In the genomic region with DNA sequence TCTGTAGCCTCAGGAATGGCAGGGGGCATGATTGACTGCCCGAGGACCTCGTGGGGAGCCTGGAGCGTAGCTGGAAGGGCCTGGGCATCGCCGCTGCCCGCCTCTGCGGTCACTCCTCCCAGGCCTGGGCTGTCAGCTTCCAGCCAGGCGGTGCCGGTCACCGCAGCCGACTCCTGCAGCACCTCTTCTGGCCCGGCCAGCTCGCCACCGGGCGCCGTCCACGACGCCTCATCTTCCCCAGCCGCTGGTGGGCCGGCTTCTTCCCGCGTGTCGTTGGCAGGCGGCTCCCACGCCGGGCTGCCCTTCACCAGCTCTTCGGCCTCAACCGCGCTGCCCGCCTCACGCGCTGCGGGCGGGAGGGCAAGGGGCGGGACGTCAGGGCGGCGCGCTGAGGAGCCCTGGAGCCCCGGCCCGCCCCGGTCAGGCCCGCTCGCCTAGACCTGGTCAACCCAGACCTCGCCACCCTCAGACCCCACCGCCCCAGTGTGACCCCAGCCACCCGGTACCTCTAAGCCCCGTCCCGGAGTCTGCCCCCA, we compare ENCODE assay signal across 1 cellular context.
TF ChIP-seq lines count a peak whose summit lies in the region.

No MANE protein-coding gene starts in this region.

TF ChIP-seq in HepG2, 621 proteins besides CTCF, POLR2A, EP300 and RAD21 (continued from another document and continues in another):
- TF ChIP-seq, protein P1, sequence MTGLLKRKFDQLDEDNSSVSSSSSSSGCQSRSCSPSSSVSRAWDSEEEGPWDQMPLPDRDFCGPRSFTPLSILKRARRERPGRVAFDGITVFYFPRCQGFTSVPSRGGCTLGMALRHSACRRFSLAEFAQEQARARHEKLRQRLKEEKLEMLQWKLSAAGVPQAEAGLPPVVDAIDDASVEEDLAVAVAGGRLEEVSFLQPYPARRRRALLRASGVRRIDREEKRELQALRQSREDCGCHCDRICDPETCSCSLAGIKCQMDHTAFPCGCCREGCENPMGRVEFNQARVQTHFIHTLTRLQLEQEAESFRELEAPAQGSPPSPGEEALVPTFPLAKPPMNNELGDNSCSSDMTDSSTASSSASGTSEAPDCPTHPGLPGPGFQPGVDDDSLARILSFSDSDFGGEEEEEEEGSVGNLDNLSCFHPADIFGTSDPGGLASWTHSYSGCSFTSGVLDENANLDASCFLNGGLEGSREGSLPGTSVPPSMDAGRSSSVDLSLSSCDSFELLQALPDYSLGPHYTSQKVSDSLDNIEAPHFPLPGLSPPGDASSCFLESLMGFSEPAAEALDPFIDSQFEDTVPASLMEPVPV (CRISPR knock-in tag; IDR thresholded peaks at IDR 0.05), result no peak
- TF ChIP-seq, protein P2, sequence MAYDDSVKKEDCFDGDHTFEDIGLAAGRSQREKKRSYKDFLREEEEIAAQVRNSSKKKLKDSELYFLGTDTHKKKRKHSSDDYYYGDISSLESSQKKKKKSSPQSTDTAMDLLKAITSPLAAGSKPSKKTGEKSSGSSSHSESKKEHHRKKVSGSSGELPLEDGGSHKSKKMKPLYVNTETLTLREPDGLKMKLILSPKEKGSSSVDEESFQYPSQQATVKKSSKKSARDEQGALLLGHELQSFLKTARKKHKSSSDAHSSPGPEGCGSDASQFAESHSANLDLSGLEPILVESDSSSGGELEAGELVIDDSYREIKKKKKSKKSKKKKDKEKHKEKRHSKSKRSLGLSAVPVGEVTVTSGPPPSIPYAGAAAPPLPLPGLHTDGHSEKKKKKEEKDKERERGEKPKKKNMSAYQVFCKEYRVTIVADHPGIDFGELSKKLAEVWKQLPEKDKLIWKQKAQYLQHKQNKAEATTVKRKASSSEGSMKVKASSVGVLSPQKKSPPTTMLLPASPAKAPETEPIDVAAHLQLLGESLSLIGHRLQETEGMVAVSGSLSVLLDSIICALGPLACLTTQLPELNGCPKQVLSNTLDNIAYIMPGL (CRISPR knock-in tag; IDR thresholded peaks at IDR 0.05; ENCODE audit: borderline replicate concordance in 1 of 2, low read depth in 1 of 2), result no peak
- no peak for TF ChIP-seq ZNF468 (CRISPR knock-in tag; IDR thresholded peaks at IDR 0.05)
- TF ChIP-seq, protein P3, sequence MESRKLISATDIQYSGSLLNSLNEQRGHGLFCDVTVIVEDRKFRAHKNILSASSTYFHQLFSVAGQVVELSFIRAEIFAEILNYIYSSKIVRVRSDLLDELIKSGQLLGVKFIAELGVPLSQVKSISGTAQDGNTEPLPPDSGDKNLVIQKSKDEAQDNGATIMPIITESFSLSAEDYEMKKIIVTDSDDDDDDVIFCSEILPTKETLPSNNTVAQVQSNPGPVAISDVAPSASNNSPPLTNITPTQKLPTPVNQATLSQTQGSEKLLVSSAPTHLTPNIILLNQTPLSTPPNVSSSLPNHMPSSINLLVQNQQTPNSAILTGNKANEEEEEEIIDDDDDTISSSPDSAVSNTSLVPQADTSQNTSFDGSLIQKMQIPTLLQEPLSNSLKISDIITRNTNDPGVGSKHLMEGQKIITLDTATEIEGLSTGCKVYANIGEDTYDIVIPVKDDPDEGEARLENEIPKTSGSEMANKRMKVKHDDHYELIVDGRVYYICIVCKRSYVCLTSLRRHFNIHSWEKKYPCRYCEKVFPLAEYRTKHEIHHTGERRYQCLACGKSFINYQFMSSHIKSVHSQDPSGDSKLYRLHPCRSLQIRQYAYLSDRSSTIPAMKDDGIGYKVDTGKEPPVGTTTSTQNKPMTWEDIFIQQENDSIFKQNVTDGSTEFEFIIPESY (CRISPR knock-in tag; IDR thresholded peaks at IDR 0.05), result no peak
- no peak for TF ChIP-seq TBP (CRISPR knock-in tag; IDR thresholded peaks at IDR 0.05)
- TF ChIP-seq ZBTB3 (CRISPR knock-in tag; IDR thresholded peaks at IDR 0.05; ENCODE audit: borderline replicate concordance, low read depth), result no peak
- no peak for TF ChIP-seq ARNT2 (CRISPR knock-in tag; IDR thresholded peaks at IDR 0.05; ENCODE audit: low read depth)
- no peak for TF ChIP-seq ZNF292 (CRISPR knock-in tag; IDR thresholded peaks at IDR 0.05; ENCODE audit: borderline replicate concordance, low read depth)
- TF ChIP-seq CEBPG (CRISPR knock-in tag; IDR thresholded peaks at IDR 0.05), result no peak
- TF ChIP-seq, protein P4, sequence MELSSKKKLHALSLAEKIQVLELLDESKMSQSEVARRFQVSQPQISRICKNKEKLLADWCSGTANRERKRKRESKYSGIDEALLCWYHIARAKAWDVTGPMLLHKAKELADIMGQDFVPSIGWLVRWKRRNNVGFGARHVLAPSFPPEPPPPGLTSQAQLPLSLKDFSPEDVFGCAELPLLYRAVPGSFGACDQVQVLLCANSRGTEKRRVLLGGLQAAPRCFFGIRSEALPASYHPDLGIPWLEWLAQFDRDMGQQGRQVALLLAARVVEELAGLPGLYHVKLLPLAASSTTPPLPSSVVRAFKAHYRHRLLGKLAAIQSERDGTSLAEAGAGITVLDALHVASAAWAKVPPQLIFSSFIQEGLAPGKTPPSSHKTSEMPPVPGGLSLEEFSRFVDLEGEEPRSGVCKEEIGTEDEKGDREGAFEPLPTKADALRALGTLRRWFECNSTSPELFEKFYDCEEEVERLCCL (CRISPR knock-in tag; IDR thresholded peaks at IDR 0.05; ENCODE audit: borderline replicate concordance), result no peak
- TF ChIP-seq ZNF660 (CRISPR knock-in tag; IDR thresholded peaks at IDR 0.05; ENCODE audit: borderline replicate concordance, low read depth), result no peak
- TF ChIP-seq, protein P5, sequence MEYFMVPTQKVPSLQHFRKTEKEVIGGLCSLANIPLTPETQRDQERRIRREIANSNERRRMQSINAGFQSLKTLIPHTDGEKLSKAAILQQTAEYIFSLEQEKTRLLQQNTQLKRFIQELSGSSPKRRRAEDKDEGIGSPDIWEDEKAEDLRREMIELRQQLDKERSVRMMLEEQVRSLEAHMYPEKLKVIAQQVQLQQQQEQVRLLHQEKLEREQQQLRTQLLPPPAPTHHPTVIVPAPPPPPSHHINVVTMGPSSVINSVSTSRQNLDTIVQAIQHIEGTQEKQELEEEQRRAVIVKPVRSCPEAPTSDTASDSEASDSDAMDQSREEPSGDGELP (IDR thresholded peaks at IDR 0.05; ENCODE audit: borderline replicate concordance, low read depth), result no peak
- TF ChIP-seq, protein P6, sequence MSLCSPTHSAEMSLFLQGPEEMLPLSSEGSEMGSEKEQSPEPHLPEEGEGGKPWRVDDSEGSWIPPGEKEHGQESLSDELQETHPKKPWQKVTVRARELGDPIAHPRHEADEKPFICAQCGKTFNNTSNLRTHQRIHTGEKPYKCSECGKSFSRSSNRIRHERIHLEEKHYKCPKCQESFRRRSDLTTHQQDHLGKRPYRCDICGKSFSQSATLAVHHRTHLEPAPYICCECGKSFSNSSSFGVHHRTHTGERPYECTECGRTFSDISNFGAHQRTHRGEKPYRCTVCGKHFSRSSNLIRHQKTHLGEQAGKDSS (CRISPR knock-in tag; IDR thresholded peaks at IDR 0.05; ENCODE audit: borderline replicate concordance, low read depth), result no peak
- TF ChIP-seq BHLHE40 (IDR thresholded peaks at IDR 0.05; ENCODE audit: low read length), result no peak
- TF ChIP-seq ZBTB20 (CRISPR knock-in tag; IDR thresholded peaks at IDR 0.05; ENCODE audit: borderline replicate concordance, low read depth), result no peak
- no peak for TF ChIP-seq SALL2 (CRISPR knock-in tag; IDR thresholded peaks at IDR 0.05)
- TF ChIP-seq, protein P7, sequence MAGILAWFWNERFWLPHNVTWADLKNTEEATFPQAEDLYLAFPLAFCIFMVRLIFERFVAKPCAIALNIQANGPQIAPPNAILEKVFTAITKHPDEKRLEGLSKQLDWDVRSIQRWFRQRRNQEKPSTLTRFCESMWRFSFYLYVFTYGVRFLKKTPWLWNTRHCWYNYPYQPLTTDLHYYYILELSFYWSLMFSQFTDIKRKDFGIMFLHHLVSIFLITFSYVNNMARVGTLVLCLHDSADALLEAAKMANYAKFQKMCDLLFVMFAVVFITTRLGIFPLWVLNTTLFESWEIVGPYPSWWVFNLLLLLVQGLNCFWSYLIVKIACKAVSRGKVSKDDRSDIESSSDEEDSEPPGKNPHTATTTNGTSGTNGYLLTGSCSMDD (CRISPR knock-in tag; IDR thresholded peaks at IDR 0.05), result no peak
- no peak for TF ChIP-seq AGO2 (optimal IDR thresholded peaks at IDR 0.05; ENCODE audit: low read depth, low read length)
- TF ChIP-seq ZNF777 (CRISPR knock-in tag; IDR thresholded peaks at IDR 0.05), result peak; percentile 79; the same call in 1 of the 2 replicates
- TF ChIP-seq CCDC6 (CRISPR knock-in tag; IDR thresholded peaks at IDR 0.05), result no peak; the same call in 1 of the 2 replicates
- TF ChIP-seq, protein P8, sequence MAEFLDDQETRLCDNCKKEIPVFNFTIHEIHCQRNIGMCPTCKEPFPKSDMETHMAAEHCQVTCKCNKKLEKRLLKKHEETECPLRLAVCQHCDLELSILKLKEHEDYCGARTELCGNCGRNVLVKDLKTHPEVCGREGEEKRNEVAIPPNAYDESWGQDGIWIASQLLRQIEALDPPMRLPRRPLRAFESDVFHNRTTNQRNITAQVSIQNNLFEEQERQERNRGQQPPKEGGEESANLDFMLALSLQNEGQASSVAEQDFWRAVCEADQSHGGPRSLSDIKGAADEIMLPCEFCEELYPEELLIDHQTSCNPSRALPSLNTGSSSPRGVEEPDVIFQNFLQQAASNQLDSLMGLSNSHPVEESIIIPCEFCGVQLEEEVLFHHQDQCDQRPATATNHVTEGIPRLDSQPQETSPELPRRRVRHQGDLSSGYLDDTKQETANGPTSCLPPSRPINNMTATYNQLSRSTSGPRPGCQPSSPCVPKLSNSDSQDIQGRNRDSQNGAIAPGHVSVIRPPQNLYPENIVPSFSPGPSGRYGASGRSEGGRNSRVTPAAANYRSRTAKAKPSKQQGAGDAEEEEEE (CRISPR knock-in tag; IDR thresholded peaks at IDR 0.05; ENCODE audit: borderline replicate concordance), result no peak
- no peak for TF ChIP-seq KLF6 (CRISPR knock-in tag; IDR thresholded peaks at IDR 0.05)
- TF ChIP-seq HNF4A (CRISPR knock-in tag; IDR thresholded peaks at IDR 0.05), result no peak
- TF ChIP-seq ZNF205 (CRISPR knock-in tag; IDR thresholded peaks at IDR 0.05), result no peak
- TF ChIP-seq RXRB (CRISPR knock-in tag; IDR thresholded peaks at IDR 0.05; ENCODE audit: borderline replicate concordance), result no peak
- TF ChIP-seq, protein P9, sequence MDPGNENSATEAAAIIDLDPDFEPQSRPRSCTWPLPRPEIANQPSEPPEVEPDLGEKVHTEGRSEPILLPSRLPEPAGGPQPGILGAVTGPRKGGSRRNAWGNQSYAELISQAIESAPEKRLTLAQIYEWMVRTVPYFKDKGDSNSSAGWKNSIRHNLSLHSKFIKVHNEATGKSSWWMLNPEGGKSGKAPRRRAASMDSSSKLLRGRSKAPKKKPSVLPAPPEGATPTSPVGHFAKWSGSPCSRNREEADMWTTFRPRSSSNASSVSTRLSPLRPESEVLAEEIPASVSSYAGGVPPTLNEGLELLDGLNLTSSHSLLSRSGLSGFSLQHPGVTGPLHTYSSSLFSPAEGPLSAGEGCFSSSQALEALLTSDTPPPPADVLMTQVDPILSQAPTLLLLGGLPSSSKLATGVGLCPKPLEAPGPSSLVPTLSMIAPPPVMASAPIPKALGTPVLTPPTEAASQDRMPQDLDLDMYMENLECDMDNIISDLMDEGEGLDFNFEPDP (CRISPR knock-in tag; conservative IDR thresholded peaks at IDR 0.05), result no peak
- TF ChIP-seq, protein P10, sequence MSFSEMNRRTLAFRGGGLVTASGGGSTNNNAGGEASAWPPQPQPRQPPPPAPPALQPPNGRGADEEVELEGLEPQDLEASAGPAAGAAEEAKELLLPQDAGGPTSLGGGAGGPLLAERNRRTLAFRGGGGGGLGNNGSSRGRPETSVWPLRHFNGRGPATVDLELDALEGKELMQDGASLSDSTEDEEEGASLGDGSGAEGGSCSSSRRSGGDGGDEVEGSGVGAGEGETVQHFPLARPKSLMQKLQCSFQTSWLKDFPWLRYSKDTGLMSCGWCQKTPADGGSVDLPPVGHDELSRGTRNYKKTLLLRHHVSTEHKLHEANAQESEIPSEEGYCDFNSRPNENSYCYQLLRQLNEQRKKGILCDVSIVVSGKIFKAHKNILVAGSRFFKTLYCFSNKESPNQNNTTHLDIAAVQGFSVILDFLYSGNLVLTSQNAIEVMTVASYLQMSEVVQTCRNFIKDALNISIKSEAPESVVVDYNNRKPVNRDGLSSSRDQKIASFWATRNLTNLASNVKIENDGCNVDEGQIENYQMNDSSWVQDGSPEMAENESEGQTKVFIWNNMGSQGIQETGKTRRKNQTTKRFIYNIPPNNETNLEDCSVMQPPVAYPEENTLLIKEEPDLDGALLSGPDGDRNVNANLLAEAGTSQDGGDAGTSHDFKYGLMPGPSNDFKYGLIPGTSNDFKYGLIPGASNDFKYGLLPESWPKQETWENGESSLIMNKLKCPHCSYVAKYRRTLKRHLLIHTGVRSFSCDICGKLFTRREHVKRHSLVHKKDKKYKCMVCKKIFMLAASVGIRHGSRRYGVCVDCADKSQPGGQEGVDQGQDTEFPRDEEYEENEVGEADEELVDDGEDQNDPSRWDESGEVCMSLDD (CRISPR knock-in tag; IDR thresholded peaks at IDR 0.05; ENCODE audit: borderline replicate concordance), result no peak
- TF ChIP-seq ATAD3A (CRISPR knock-in tag; IDR thresholded peaks at IDR 0.05), result no peak
- TF ChIP-seq RBAK (CRISPR knock-in tag; IDR thresholded peaks at IDR 0.05), result no peak
- TF ChIP-seq, protein P11, sequence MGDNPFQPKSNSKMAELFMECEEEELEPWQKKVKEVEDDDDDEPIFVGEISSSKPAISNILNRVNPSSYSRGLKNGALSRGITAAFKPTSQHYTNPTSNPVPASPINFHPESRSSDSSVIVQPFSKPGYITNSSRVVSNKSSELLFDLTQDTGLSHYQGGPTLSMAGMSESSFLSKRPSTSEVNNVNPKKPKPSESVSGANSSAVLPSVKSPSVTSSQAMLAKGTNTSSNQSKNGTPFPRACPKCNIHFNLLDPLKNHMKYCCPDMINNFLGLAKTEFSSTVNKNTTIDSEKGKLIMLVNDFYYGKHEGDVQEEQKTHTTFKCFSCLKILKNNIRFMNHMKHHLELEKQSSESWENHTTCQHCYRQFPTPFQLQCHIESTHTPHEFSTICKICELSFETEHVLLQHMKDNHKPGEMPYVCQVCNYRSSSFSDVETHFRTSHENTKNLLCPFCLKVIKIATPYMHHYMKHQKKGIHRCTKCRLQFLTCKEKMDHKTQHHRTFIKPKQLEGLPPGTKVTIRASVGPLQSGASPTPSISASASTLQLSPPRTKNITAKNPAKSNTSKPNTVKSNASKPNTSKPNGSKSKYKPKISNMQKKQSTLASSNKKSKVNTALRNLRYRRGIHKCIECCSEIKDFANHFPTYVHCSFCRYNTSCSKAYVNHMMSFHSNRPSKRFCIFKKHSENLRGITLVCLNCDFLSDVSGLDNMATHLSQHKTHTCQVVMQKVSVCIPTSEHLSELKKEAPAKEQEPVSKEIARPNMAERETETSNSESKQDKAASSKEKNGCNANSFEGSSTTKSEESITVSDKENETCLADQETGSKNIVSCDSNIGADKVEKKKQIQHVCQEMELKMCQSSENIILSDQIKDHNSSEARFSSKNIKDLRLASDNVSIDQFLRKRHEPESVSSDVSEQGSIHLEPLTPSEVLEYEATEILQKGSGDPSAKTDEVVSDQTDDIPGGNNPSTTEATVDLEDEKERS (CRISPR knock-in tag; IDR thresholded peaks at IDR 0.05), result no peak
- TF ChIP-seq XBP1 (CRISPR knock-in tag; IDR thresholded peaks at IDR 0.05), result no peak
- TF ChIP-seq ZNF264 (CRISPR knock-in tag; IDR thresholded peaks at IDR 0.05), result no peak
- TF ChIP-seq, protein P12, sequence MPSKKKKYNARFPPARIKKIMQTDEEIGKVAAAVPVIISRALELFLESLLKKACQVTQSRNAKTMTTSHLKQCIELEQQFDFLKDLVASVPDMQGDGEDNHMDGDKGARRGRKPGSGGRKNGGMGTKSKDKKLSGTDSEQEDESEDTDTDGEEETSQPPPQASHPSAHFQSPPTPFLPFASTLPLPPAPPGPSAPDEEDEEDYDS (CRISPR knock-in tag; IDR thresholded peaks at IDR 0.05), result no peak
- no peak for TF ChIP-seq ZNF550 (CRISPR knock-in tag; IDR thresholded peaks at IDR 0.05; ENCODE audit: borderline replicate concordance)
- no peak for TF ChIP-seq CAMTA2 (CRISPR knock-in tag; IDR thresholded peaks at IDR 0.05; ENCODE audit: borderline replicate concordance)
- no peak for TF ChIP-seq SETDB1 (CRISPR knock-in tag; IDR thresholded peaks at IDR 0.05; ENCODE audit: borderline replicate concordance)
- TF ChIP-seq CEBPB (IDR thresholded peaks at IDR 0.05; ENCODE audit: borderline replicate concordance, low read depth, low read length), result no peak
